In genomic region chr1:23578311-23578996, GRCh38 we compare ENCODE assay signal across 8 cellular contexts. TPM values are rescaled to one million over a fixed set of nuclear protein-coding genes. Genes with fewer than 3 reads are reported as not detected.
DNase-seq lines count a peak whose midpoint lies in the region; ATAC-seq, FAIRE-seq and TF ChIP-seq lines count a peak whose summit lies in the region.

No MANE protein-coding gene starts in this region.

- TF ChIP-seq POLR2A in HCT116 (IDR thresholded peaks at IDR 0.05; ENCODE audit: borderline replicate concordance, extremely low read depth, insufficient read depth, insufficient read length) = no peak
- no peak for TF ChIP-seq POLR2A in K562 (conservative IDR thresholded peaks at IDR 0.05)

- H3K4me3 ChIP-seq in AG04450 (ENCODE audit: low read depth, low read length) (no peak overlapping the region), HCT116 (replicated peaks in 1 of 2; ENCODE audit: low read depth in 1 of 2, low read length in 2 of 2) (no peak overlapping the region), K562 (no peak overlapping the region)

- POLR2A ChIA-PET in AG04450 (lab: Yijun Ruan, JAX) (interaction anchor here (1.7 to 2.6 kb wide), 2 partner anchors 16 to 20 kb away, joined by 8 to 57 read pairs; partner anchors contain the start of gene ID3), HCT116 (lab: Charles Lee) (interaction anchor here (1.6 kb wide), 1 partner anchor 19 kb away, joined by 7 read pairs; the partner anchor contains the start of gene ID3), K562 (lab: Yijun Ruan, JAX) (interaction anchor here (0.6 kb wide), 1 partner anchor 38 kb away, joined by 4 read pairs; no protein-coding TSS in a partner anchor)

- peaks cover 64% of the 10 kb centered on the region for H3K4me1 Mint-ChIP-seq in nephron progenitor cell

- intact Hi-C loops in HCT116 (cut with micrococcal nuclease) = no loop called here
- intact Hi-C loops in K562 (cut with micrococcal nuclease) = no loop called here

- H3K27ac ChIP-seq in AG04450 (ENCODE audit: low read depth, low read length) (peak overlapping the region; percentile 42), HCT116 (ENCODE audit: low read depth, low read length) (no peak overlapping the region), K562 (ENCODE audit: extremely low read depth, low read depth, low read length) (no peak overlapping the region)

- no peaks in the 10 kb centered on the region for H3K9me3 ChIP-seq in AG04450 (ENCODE audit: control insufficient read depth, insufficient read depth, low read length)
- no peaks in the 10 kb centered on the region for H3K9me3 ChIP-seq in HCT116 (ENCODE audit: control insufficient read depth in 1 of 2, insufficient read depth in 1 of 2, low read depth in 1 of 2, low read length in 2 of 2)
- H3K9me3 ChIP-seq in K562 (replicated peaks; ENCODE audit: control insufficient read depth, insufficient read depth, low read depth, low read length) = no peaks in the 10 kb centered on the region

- H3K4me3 Mint-ChIP-seq in nephron progenitor cell = no peak overlapping the region

- H3K27me3 Mint-ChIP-seq in nephron progenitor cell (ENCODE audit: low read depth, poor library complexity) = peaks cover 7% of the 10 kb centered on the region

- no peaks in the 10 kb centered on the region for H3K27me3 ChIP-seq in AG04450 (ENCODE audit: control insufficient read depth, insufficient read depth, low read length)
- H3K27me3 ChIP-seq in HCT116 (ENCODE audit: insufficient read depth, low read length) = no peaks in the 10 kb centered on the region
- H3K27me3 ChIP-seq in K562 (ENCODE audit: control insufficient read depth in 2 of 2, insufficient read depth in 2 of 2, low read length in 2 of 2) = peaks cover 0 to 6% of the 10 kb centered on the region in 2 experiments; a peak in 2 of 5 replicates

- in situ Hi-C loops in K562 (cut with MboI) = no loop called here

- CTCF ChIA-PET in AG04450 (lab: Charles Lee) (interaction anchor here (0.6 to 1.6 kb wide), 2 partner anchors 24 to 59 kb away, joined by 3 to 5 read pairs; no protein-coding TSS in a partner anchor), HCT116 (lab: Charles Lee) (no interaction called here), K562 (lab: Yijun Ruan, JAX; ENCODE audit: low intra/inter-chr PET ratio) (no interaction called here)

- H3K9me1 ChIP-seq in K562 (ENCODE audit: control insufficient read depth, insufficient read depth, low read length) = no peaks in the 10 kb centered on the region

- H3K4me2 ChIP-seq in HCT116 (ENCODE audit: low read length) (peak overlapping the region; percentile 80; the same call in 1 of the 2 replicates), K562 (ENCODE audit: insufficient read depth, low read length) (no peak overlapping the region)

- H3K9me2 ChIP-seq in HCT116 (ENCODE audit: insufficient read depth) = no peaks in the 10 kb centered on the region

- H4K20me1 ChIP-seq in HCT116 (ENCODE audit: insufficient read depth) (no peaks in the 10 kb centered on the region), K562 (replicated peaks; ENCODE audit: control insufficient read depth, insufficient read depth, low read length) (no peaks in the 10 kb centered on the region)

- H3K79me2 ChIP-seq in HCT116 (ENCODE audit: insufficient read depth, low read length) (no peaks in the 10 kb centered on the region), K562 (ENCODE audit: control insufficient read depth, insufficient read depth, low read length) (no peaks in the 10 kb centered on the region)

- RAD21 ChIA-PET in HCT116 (lab: Charles Lee; ENCODE audit: low non-redundant PET in 1 of 2, low total read pairs in 2 of 2, uncharacterized antibody in 2 of 2, unreplicated experiment in 2 of 2) = no interaction called here

- H3K9ac ChIP-seq in HCT116 (ENCODE audit: low read length) (peak overlapping the region; percentile 54; the same call in 1 of the 2 replicates), K562 (ENCODE audit: insufficient read depth in 1 of 2, low read depth in 2 of 2, low read length in 2 of 2) (no peak overlapping the region)

- TF ChIP-seq CTCF in AG04450 (IDR thresholded peaks at IDR 0.05; ENCODE audit: low read depth, low read length) (no peak), HCT116 (IDR thresholded peaks at IDR 0.05 in 2 of 3, conservative IDR thresholded peaks at IDR 0.05 in 1 of 3; ENCODE audit: borderline replicate concordance in 1 of 3, insufficient read depth in 1 of 3, low read depth in 2 of 3, low read length in 2 of 3) (no peak), K562 (IDR thresholded peaks at IDR 0.05 in 2 of 3, conservative IDR thresholded peaks at IDR 0.05 in 1 of 3; ENCODE audit: insufficient read depth in 2 of 3, low read depth in 1 of 3, low read length in 3 of 3) (no peak), nephron progenitor cell (IDR thresholded peaks at IDR 0.05) (no peak)

- H3K4me1 ChIP-seq in HCT116 (ENCODE audit: control insufficient read depth in 1 of 2, insufficient read depth in 2 of 2, low read length in 2 of 2) (peaks cover 17 to 41% of the 10 kb centered on the region in 2 experiments), K562 (replicated peaks in 1 of 2; ENCODE audit: control insufficient read depth in 2 of 2, insufficient read depth in 2 of 2, low read length in 2 of 2) (peaks cover 3 to 10% of the 10 kb centered on the region in 2 experiments)

- TF ChIP-seq EP300 in K562 (IDR thresholded peaks at IDR 0.05; ENCODE audit: low read length) = no peak

- H3K9me3 Mint-ChIP-seq in nephron progenitor cell = peaks cover 9% of the 10 kb centered on the region

- WGBS in K562 (ENCODE audit: insufficient coverage, low coverage, missing lambda C conversion rate) = 54% methylated on average over 4 of the region's 4 CpGs

- no peak for TF ChIP-seq RAD21 in HCT116 (IDR thresholded peaks at IDR 0.05; ENCODE audit: low read depth)
- no peak for TF ChIP-seq RAD21 in K562 (CRISPR knock-in tag; conservative IDR thresholded peaks at IDR 0.05 in 1 of 2, IDR thresholded peaks at IDR 0.05 in 1 of 2)

- FAIRE-seq in K562 (lab: Jason Lieb, UNC) (no peak), RCC 7860 (lab: Jason Lieb, UNC) (no peak)

- DNase-seq in AG04450 (ENCODE audit: low read depth, low spot score) (no peak), HCT116 (ENCODE audit: low read depth, low spot score) (no peak), K562 (ENCODE audit: extremely low read depth in 1 of 4, low spot score in 3 of 4) (no peak), nephron progenitor cell (no peak), dedifferentiated amniotic fluid mesenchymal stem cell (ENCODE audit: extremely low spot score) (no peak), RCC 7860 (ENCODE audit: low spot score) (no peak), DMS79 treated with DMSO at 0.1 percent for 48 hours (lab: John Stamatoyannopoulos, UW) (no peak), NCI-H1436 treated with DMSO at 0.1 percent for 48 hours (lab: John Stamatoyannopoulos, UW) (no peak)

- no TSS peak for BruUV-seq in HCT116 (replicated peaks; lab: Mats Ljungman, UMichigan)
- BruUV-seq in K562 (replicated peaks; lab: Mats Ljungman, UMichigan) = no TSS peak

- peaks cover 6% of the 10 kb centered on the region for H3K36me3 Mint-ChIP-seq in nephron progenitor cell (ENCODE audit: low read depth)

- ATAC-seq in HCT116 (no peak), K562 (no peak)

- H3K27ac Mint-ChIP-seq in nephron progenitor cell = peak overlapping the region; percentile 18

- H3K36me3 ChIP-seq in HCT116 (ENCODE audit: control insufficient read depth in 1 of 2, insufficient read depth in 2 of 2, low read length in 2 of 2) (no peaks in the 10 kb centered on the region), K562 (ENCODE audit: control insufficient read depth, insufficient read depth, low read length) (no peaks in the 10 kb centered on the region)

- H2AFZ ChIP-seq in HCT116 (ENCODE audit: low read depth, low read length, poor library complexity, severe bottlenecking) = peak overlapping the region; percentile 89
- no peak overlapping the region for H2AFZ ChIP-seq in K562 (ENCODE audit: low read depth, low read length)

RNA-seq across cellular contexts. Expression of gene ID3, which starts 19.2 kb away (rescaled TPM):
- polyA plus RNA-seq in AG04450 (2011; rRNA removed) = 15.3 and 25.0 TPM in 2 replicates
- polyA minus RNA-seq in AG04450 (2011; rRNA and poly(A)+ RNA removed) = 27.0 and 45.8 TPM in 2 replicates
- total RNA-seq in HCT116 (2021; ENCODE audit: unreplicated experiment) = 183 TPM
- polyA plus RNA-seq in HCT116 (2012) = 116 and 167 TPM in 2 replicates
- total RNA-seq in K562 (2011; cell fraction: chromatin; rRNA removed; ENCODE audit: low replicate concordance) = 41.1 and 121 TPM in 2 replicates
- 126 and 137 TPM in 2 replicates for total RNA-seq in K562 (2011; cell fraction: nucleolus; rRNA removed)
- 87.5 and 98.1 TPM in 2 replicates for total RNA-seq in K562 (2011; cell fraction: nucleoplasm; rRNA removed)
- 50.9 and 59.4 TPM in 2 replicates for total RNA-seq in K562 (2014; rRNA removed)
- 12.6 and 17.2 TPM in 2 replicates for total RNA-seq in K562 (2014; rRNA removed; fragmentation: Illumina TruSeq; extraction: Trizol)
- 17.7 and 20.4 TPM in 2 replicates for total RNA-seq in K562 (2015; rRNA removed; fragmentation: Illumina TruSeq; extraction: Trizol)
- 42.2 and 44.8 TPM in 2 replicates for total RNA-seq in K562 (2021)
- polyA plus RNA-seq in K562 (2011; rRNA removed) = 28.6 and 59.8 TPM in 2 replicates
- polyA plus RNA-seq in K562 (2011; cell fraction: cytosol; rRNA removed) = 78.3 and 218 TPM in 2 replicates
- 52.1 and 90.3 TPM in 2 replicates for polyA plus RNA-seq in K562 (2011; cell fraction: nucleus; rRNA removed)
- polyA plus RNA-seq in K562 (2012) = 63.0 and 66.6 TPM in 2 replicates
- 23.5 and 30.8 TPM in 2 replicates for polyA plus RNA-seq in K562 (2014; fragmentation: Illumina TruSeq; extraction: Trizol)
- 10 to 100 TPM in 1 of 2 experiments, 1 to 10 TPM in 1; 6.8 to 13.2 TPM for polyA plus RNA-seq in K562 (2014; fragmentation: Nextera tagmentation; extraction: Ambion mirVana)
- 44.4 and 54.2 TPM in 2 replicates for polyA plus RNA-seq in K562 (2014; rRNA removed)
- polyA minus RNA-seq in K562 (2011; rRNA and poly(A)+ RNA removed) = 9.7 and 17.8 TPM in 2 replicates
- polyA minus RNA-seq in K562 (2011; cell fraction: cytosol; rRNA and poly(A)+ RNA removed) = 23.9 and 44.6 TPM in 2 replicates
- polyA minus RNA-seq in K562 (2011; cell fraction: nucleus; rRNA and poly(A)+ RNA removed) = 65.3 and 68.1 TPM in 2 replicates

RNA-seq across cellular contexts. Expression of gene E2F2, which starts 47.4 kb away (rescaled TPM):
- polyA plus RNA-seq in AG04450 (2011; rRNA removed) (0.05 and 0.06 TPM in 2 replicates), K562 (2011; rRNA removed) (3.1 and 4.2 TPM in 2 replicates), K562 (2014; fragmentation: Illumina TruSeq; extraction: Trizol) (14.3 and 16.1 TPM in 2 replicates), K562 (2014; fragmentation: Nextera tagmentation; extraction: Ambion mirVana) (1 to 10 TPM; 3.8 to 4.0 TPM), K562 (2014; rRNA removed) (10.1 and 10.3 TPM in 2 replicates)
- polyA minus RNA-seq in AG04450 (2011; rRNA and poly(A)+ RNA removed) = 0.26 and 0.46 TPM in 2 replicates
- total RNA-seq in HCT116 (2021; ENCODE audit: unreplicated experiment) (16.3 TPM), K562 (2014; rRNA removed) (14.9 and 19.9 TPM in 2 replicates), K562 (2014; rRNA removed; fragmentation: Illumina TruSeq; extraction: Trizol) (11.0 and 11.4 TPM in 2 replicates), K562 (2015; rRNA removed; fragmentation: Illumina TruSeq; extraction: Trizol) (11.7 and 12.0 TPM in 2 replicates), K562 (2021) (22.5 and 25.3 TPM in 2 replicates)
- 4.0 and 5.3 TPM in 2 replicates for polyA plus RNA-seq in HCT116 (2012)
- total RNA-seq in K562 (2011; cell fraction: chromatin; rRNA removed; ENCODE audit: low replicate concordance) = 29.6 and 39.0 TPM in 2 replicates
- total RNA-seq in K562 (2011; cell fraction: nucleolus; rRNA removed) = 13.2 and 15.8 TPM in 2 replicates
- 21.7 and 23.2 TPM in 2 replicates for total RNA-seq in K562 (2011; cell fraction: nucleoplasm; rRNA removed)
- polyA plus RNA-seq in K562 (2011; cell fraction: cytosol; rRNA removed) = 3.0 and 3.9 TPM in 2 replicates
- polyA plus RNA-seq in K562 (2011; cell fraction: nucleus; rRNA removed) = 8.1 and 9.2 TPM in 2 replicates
- polyA plus RNA-seq in K562 (2012) = 9.2 and 10.2 TPM in 2 replicates
- 3.5 and 4.7 TPM in 2 replicates for polyA minus RNA-seq in K562 (2011; rRNA and poly(A)+ RNA removed)
- 5.8 and 6.5 TPM in 2 replicates for polyA minus RNA-seq in K562 (2011; cell fraction: cytosol; rRNA and poly(A)+ RNA removed)
- polyA minus RNA-seq in K562 (2011; cell fraction: nucleus; rRNA and poly(A)+ RNA removed) = 5.1 and 8.9 TPM in 2 replicates
